ENCODE assay signal across 19 cellular contexts in the genomic region with DNA sequence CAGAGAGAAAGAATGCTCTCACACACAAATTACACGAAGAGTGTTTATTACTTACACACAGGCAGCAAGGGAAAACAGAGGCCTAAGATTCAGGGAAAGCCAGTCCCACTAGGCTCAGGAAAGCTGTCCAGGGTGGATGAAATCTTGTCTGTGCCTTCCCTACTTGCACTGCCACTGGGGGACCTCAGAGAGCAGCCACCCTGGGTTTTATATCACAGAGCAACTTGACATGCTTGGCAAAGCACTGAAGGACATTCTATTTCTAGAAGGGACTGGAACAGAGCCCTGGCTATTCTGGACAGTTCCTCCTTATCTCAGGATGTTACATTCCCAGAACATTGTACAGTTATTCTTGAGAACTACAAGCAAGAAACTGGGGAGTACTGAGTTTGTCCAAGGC. TPM values are rescaled to one million over a fixed set of nuclear protein-coding genes. Genes with fewer than 3 reads are reported as not detected.
DNase-seq lines count a peak whose midpoint lies in the region; ATAC-seq, FAIRE-seq and TF ChIP-seq lines count a peak whose summit lies in the region.
"Had no signal": no experiment of that assay in that cellular context is flagged by ENCODE, and none has a peak within 500 bp of the region (broad histone marks: within the 10 kb centered on the region; RNA-seq: fewer than 3 reads in every experiment).

No MANE protein-coding gene starts in this region.

- no peak overlapping the region for H3K4me2 ChIP-seq in OCI-LY7 (ENCODE audit: low read length)

- TF ChIP-seq POLR2A in Peyer's patch (IDR thresholded peaks at IDR 0.05) (no peak), GM12891 (IDR thresholded peaks at IDR 0.05; ENCODE audit: low read depth, low read length) (no peak)

- no TSS peak for BruUV-seq in OCI-LY7 (replicated peaks; lab: Mats Ljungman, UMichigan)

- intact Hi-C loops in OCI-LY7 (cut with micrococcal nuclease; ENCODE audit: unreplicated experiment) (no loop called here), pancreas (cut with DNase I) (no loop called here)

- H3K9me3 ChIP-seq in OCI-LY7 (ENCODE audit: low read length) (no peaks in the 10 kb centered on the region), cardiac muscle cell (ENCODE audit: low read depth) (no peaks in the 10 kb centered on the region), pancreas (no peaks in the 10 kb centered on the region), Peyer's patch (no peaks in the 10 kb centered on the region)
- H3K9me3 ChIP-seq: MG63 had no signal

- H3K4me3 ChIP-seq in GM12864 (ENCODE audit: low read depth, low read length) (no peak overlapping the region), OCI-LY7 (ENCODE audit: low read depth, low read length, poor library complexity, severe bottlenecking) (no peak overlapping the region), cardiac muscle cell (no peak overlapping the region), pancreas (peak overlapping the region in 3 of 4 donors; percentile 17 to 35 (median 31)), Peyer's patch (no peak overlapping the region)
- H3K4me3 ChIP-seq: MG63 had no signal

- no peak for DNase-seq in GM12864 (ENCODE audit: low read depth)
- DNase-seq in OCI-LY7 (ENCODE audit: low spot score) = no peak
- peak in 1 of 2 donors; percentile 23 for DNase-seq in cardiac muscle cell (ENCODE audit: low read depth in 1 of 2, low spot score in 1 of 2)
- peak in 4 of 6 donors; percentile 49 to 81 (median 76) for DNase-seq in pancreas
- no peak for DNase-seq in globus pallidus (ENCODE audit: low spot score)
- DNase-seq in Peyer's patch = no peak
- no peak for DNase-seq in GM12891 (ENCODE audit: insufficient read length, low spot score)
- no peak for DNase-seq in NCI-H1436 treated with DMSO at 0.1 percent for 48 hours (lab: John Stamatoyannopoulos, UW)
- DNase-seq: activated naive CD8-positive, alpha-beta T cell treated with anti-CD3 and anti-CD28 coated beads for 36 hours; CD4-positive, alpha-beta memory T cell; cortex of kidney; DND-41; IMR-90; kidney glomerular epithelial cell; MG63; NCI-H82 had no signal

- FAIRE-seq in pancreas (lab: Jason Lieb, UNC) (no peak), GM12891 (lab: Jason Lieb, UNC) (no peak)

- peak; percentile 16 for TF ChIP-seq CTCF in GM12864 (IDR thresholded peaks at IDR 0.05; ENCODE audit: low read depth, low read length, missing control alignments)
- TF ChIP-seq CTCF in OCI-LY7 (conservative IDR thresholded peaks at IDR 0.05; ENCODE audit: low read length) = peak; percentile 34; the same call in 1 of the 2 replicates
- TF ChIP-seq CTCF in cardiac muscle cell (IDR thresholded peaks at IDR 0.05; ENCODE audit: low read depth, low read length) = peak; percentile 12
- peak in 2 of 4 donors; percentile 12 to 28 for TF ChIP-seq CTCF in pancreas (IDR thresholded peaks at IDR 0.05)
- TF ChIP-seq CTCF in Peyer's patch (IDR thresholded peaks at IDR 0.05) = no peak

- no peak overlapping the region for H3K27ac ChIP-seq in OCI-LY7 (ENCODE audit: low read depth, low read length, poor library complexity, severe bottlenecking)
- no peak overlapping the region for H3K27ac ChIP-seq in cardiac muscle cell
- H3K27ac ChIP-seq in pancreas = peak overlapping the region in 2 of 4 donors; percentile 77 to 85
- H3K27ac ChIP-seq in Peyer's patch = no peak overlapping the region

- H3K4me1 ChIP-seq in OCI-LY7 (ENCODE audit: insufficient read depth, low read length, poor library complexity, severe bottlenecking) (peaks cover 6% of the 10 kb centered on the region), cardiac muscle cell (ENCODE audit: low read depth) (no peaks in the 10 kb centered on the region), pancreas (peaks cover 18 to 28% (median 24%) of the 10 kb centered on the region in 3 donors), Peyer's patch (no peaks in the 10 kb centered on the region)

- no peaks in the 10 kb centered on the region for H4K20me1 ChIP-seq in OCI-LY7 (ENCODE audit: insufficient read depth, low read length)

- no peaks in the 10 kb centered on the region for H3K9me2 ChIP-seq in OCI-LY7 (ENCODE audit: insufficient read depth, low read length)

- peak; percentile 57 to 85 (median 80) for ATAC-seq in pancreas
- ATAC-seq: activated T-helper 17 cell treated with anti-CD3 and anti-CD28 coated beads, Interleukin-2, amount 50 U/mL, for 72 hours; SK-N-SH treated with all-trans-retinoic acid at 6 μM for 48 hours had no signal

- H3K36me3 ChIP-seq in OCI-LY7 (ENCODE audit: insufficient read depth, low read length) = no peaks in the 10 kb centered on the region
- no peaks in the 10 kb centered on the region for H3K36me3 ChIP-seq in cardiac muscle cell
- no peaks in the 10 kb centered on the region for H3K36me3 ChIP-seq in pancreas
- no peaks in the 10 kb centered on the region for H3K36me3 ChIP-seq in Peyer's patch
- H3K36me3 ChIP-seq: MG63 had no signal

- no peaks in the 10 kb centered on the region for H3K27me3 ChIP-seq in cardiac muscle cell
- H3K27me3 ChIP-seq in pancreas = no peaks in the 10 kb centered on the region
- H3K27me3 ChIP-seq in Peyer's patch = no peaks in the 10 kb centered on the region
- H3K27me3 ChIP-seq: MG63 had no signal

- no peak overlapping the region for H2AFZ ChIP-seq in OCI-LY7 (ENCODE audit: low read length)

- no peaks in the 10 kb centered on the region for H3K79me2 ChIP-seq in OCI-LY7 (ENCODE audit: insufficient read depth, low read depth, low read length)

- CTCF ChIA-PET in OCI-LY7 (lab: Charles Lee; ENCODE audit: unreplicated experiment) = no interaction called here

- POLR2A ChIA-PET in OCI-LY7 (lab: Charles Lee) = interaction anchor here (0.5 kb wide), 1 partner anchor 87 kb away, joined by 4 read pairs; no protein-coding TSS in a partner anchor

- 19 to 29% methylated on average over 1 of the region's 1 CpG for WGBS in pancreas, 2 donors

TF ChIP-seq in GM12891, 5 proteins besides CTCF, POLR2A, EP300 and RAD21:
- TF ChIP-seq SPI1 (IDR thresholded peaks at IDR 0.05; ENCODE audit: low read depth, low read length) (no peak), PAX5 (IDR thresholded peaks at IDR 0.05; ENCODE audit: insufficient read depth, low read length, severe bottlenecking) (no peak), TAF1 (IDR thresholded peaks at IDR 0.05; ENCODE audit: low read depth, low read length) (no peak), POLR2AphosphoS5 (IDR thresholded peaks at IDR 0.05; ENCODE audit: low read depth, low read length) (no peak), POU2F2 (IDR thresholded peaks at IDR 0.05; ENCODE audit: low read depth, low read length) (no peak)

RNA-seq across cellular contexts. Expression of gene PRSS3, which starts 7.5 kb away (rescaled TPM):
- total RNA-seq in OCI-LY7 (2014; rRNA removed; shearing (Covaris generic)) = not detected in 2 replicates
- not detected in 2 replicates for total RNA-seq in OCI-LY7 (2022)
- total RNA-seq in cardiac muscle cell = not detected in 2 replicates
- 0.24 TPM in 1 of 2 replicates, not detected in the other for polyA plus RNA-seq in cardiac muscle cell
- 1,000 to 10,000 TPM in 3 of 6 donors, 100 to 1,000 TPM in 3; 341 to 5,218 (median 1,762) TPM for total RNA-seq in pancreas
- 1,000 to 10,000 TPM in 1 of 2 donors, 100 to 1,000 TPM in 1; 986 to 1,801 TPM for polyA plus RNA-seq in pancreas
- 100 to 1,000 TPM in 3 of 4 donors, 10 to 100 TPM in 1; 20.6 to 281 (median 209) TPM for total RNA-seq in Peyer's patch
- not detected for polyA plus RNA-seq in GM12891 (2012; ENCODE audit: low read depth, missing spikeins)
- total RNA-seq: activated naive CD8-positive, alpha-beta T cell treated with anti-CD3 and anti-CD28 coated beads for 36 hours; activated T-helper 17 cell treated with anti-CD3 and anti-CD28 coated beads, Interleukin-2, amount 50 U/mL, for 72 hours; CD4-positive, alpha-beta memory T cell; mononuclear cell had no signal
- polyA plus RNA-seq: CD4-positive, alpha-beta memory T cell had no signal

RNA-seq across cellular contexts. Expression of gene UBE2R2, which starts 29.1 kb away (rescaled TPM):
- 10.9 and 13.7 TPM in 2 replicates for total RNA-seq in OCI-LY7 (2014; rRNA removed; shearing (Covaris generic))
- total RNA-seq in OCI-LY7 (2022) (57.3 and 57.9 TPM in 2 replicates), cardiac muscle cell (28.6 and 35.5 TPM in 2 replicates), pancreas (10 to 100 TPM; 33.1 to 44.8 (median 36.2) TPM), Peyer's patch (10 to 100 TPM; 29.7 to 39.9 (median 34.8) TPM)
- polyA plus RNA-seq in cardiac muscle cell (45.6 and 60.9 TPM in 2 replicates), pancreas (10 to 100 TPM; 13.3 to 16.6 TPM)
- 23.1 TPM for polyA plus RNA-seq in GM12891 (2012; ENCODE audit: low read depth, missing spikeins)

Comparison
In these comparisons a context has a peak if more than half of its experiments do, and no peak if none do; other contexts are left out.
1. DNase-seq: peak in pancreas (4 of 6); none in GM12864 (single experiment), OCI-LY7 (single experiment), globus pallidus (single experiment), Peyer's patch (0 of 3), GM12891 (single experiment) and NCI-H1436 treated with DMSO at 0.1 percent for 48 hours (single experiment).
2. H3K4me3 ChIP-seq: peak in pancreas (3 of 4); none in GM12864 (single experiment), OCI-LY7 (single experiment), cardiac muscle cell (single experiment) and Peyer's patch (0 of 4).
3. CTCF ChIP-seq: peak in GM12864 (single experiment), OCI-LY7 (single experiment) and cardiac muscle cell (single experiment); none in Peyer's patch (0 of 6).
4. RNA of gene PRSS3, which starts 7.5 kb away (total RNA-seq): 341 to 5,218 TPM in pancreas and 20.6 to 281 TPM in Peyer's patch; not detected in OCI-LY7 and not detected in cardiac muscle cell; every median in the first group is over 10 times any median in the second.